Comparison of ENCODE assay signal across 1 cellular context in the genomic region with DNA sequence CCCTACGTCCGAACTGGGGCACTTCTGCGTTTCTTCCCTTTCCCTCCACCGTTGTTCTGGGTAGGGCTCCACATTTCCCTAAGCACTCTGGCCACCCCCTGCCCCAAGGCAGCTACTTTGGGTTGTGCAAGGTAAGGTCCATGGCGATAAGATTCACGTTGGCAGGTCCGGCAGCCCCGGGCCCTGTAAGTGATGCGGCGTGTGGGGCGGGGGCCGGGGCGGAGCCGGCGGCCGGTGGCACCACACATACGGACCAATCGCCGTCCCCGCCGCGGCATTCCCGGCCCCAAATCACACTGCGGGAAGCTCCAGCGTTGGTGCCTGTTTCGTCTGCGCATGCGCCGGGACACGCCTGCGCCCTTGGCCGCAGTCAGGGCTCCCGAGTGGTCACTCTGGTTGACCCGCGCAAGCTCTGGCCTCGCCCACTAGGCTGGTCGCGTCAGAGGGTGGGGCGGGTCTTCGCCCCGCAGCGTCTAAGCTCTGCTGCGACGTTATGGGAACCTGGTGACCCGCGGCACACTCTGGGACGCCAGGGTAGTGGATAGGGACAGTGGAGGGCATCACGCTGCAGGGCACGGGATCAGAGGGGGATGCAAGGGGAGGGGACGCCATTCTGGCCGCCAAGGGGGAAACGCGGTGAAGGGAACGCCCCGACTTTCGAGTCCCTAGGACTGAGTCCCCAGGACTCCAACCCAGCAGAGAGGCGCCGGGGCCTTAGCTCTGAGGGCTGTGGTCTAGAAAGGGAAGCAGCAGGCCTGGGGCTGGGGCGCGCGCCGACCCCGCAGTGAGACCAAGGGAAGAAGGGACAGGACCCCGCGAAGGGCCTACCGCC.
TF ChIP-seq lines count a peak whose summit lies in the region.

No MANE protein-coding gene starts in this region.

TF ChIP-seq in neural cell, 6 proteins besides CTCF, POLR2A, EP300 and RAD21 (continued from another document):
- TF ChIP-seq, protein P1, sequence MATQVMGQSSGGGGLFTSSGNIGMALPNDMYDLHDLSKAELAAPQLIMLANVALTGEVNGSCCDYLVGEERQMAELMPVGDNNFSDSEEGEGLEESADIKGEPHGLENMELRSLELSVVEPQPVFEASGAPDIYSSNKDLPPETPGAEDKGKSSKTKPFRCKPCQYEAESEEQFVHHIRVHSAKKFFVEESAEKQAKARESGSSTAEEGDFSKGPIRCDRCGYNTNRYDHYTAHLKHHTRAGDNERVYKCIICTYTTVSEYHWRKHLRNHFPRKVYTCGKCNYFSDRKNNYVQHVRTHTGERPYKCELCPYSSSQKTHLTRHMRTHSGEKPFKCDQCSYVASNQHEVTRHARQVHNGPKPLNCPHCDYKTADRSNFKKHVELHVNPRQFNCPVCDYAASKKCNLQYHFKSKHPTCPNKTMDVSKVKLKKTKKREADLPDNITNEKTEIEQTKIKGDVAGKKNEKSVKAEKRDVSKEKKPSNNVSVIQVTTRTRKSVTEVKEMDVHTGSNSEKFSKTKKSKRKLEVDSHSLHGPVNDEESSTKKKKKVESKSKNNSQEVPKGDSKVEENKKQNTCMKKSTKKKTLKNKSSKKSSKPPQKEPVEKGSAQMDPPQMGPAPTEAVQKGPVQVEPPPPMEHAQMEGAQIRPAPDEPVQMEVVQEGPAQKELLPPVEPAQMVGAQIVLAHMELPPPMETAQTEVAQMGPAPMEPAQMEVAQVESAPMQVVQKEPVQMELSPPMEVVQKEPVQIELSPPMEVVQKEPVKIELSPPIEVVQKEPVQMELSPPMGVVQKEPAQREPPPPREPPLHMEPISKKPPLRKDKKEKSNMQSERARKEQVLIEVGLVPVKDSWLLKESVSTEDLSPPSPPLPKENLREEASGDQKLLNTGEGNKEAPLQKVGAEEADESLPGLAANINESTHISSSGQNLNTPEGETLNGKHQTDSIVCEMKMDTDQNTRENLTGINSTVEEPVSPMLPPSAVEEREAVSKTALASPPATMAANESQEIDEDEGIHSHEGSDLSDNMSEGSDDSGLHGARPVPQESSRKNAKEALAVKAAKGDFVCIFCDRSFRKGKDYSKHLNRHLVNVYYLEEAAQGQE (IDR thresholded peaks at IDR 0.05; ENCODE audit: borderline replicate concordance) = peak; percentile 42
- TF ChIP-seq POLR2AphosphoS5 (IDR thresholded peaks at IDR 0.05) = peak; percentile 91
